In genomic region chr7:131507592-131508331, GRCh38 we compare ENCODE assay signal across 8 cellular contexts. TPM values are rescaled to one million over a fixed set of nuclear protein-coding genes. Genes with fewer than 3 reads are reported as not detected.
A peak's percentile ranks its signal among the peaks of the same experiment; 100 is the strongest.
DNase-seq lines count a peak whose midpoint lies in the region; ATAC-seq, FAIRE-seq and TF ChIP-seq lines count a peak whose summit lies in the region.

No MANE protein-coding gene starts in this region.

- H3K9me3 ChIP-seq in Loucy (ENCODE audit: insufficient read depth, low read depth, low read length) (no peaks in the 10 kb centered on the region), gastroesophageal sphincter (no peaks in the 10 kb centered on the region), ovary (no peaks in the 10 kb centered on the region), thyroid gland (no peaks in the 10 kb centered on the region)

- no peak overlapping the region for H3K9ac ChIP-seq in Loucy (ENCODE audit: low read depth, low read length, poor library complexity, severe bottlenecking)

- TF ChIP-seq EP300 in gastroesophageal sphincter (IDR thresholded peaks at IDR 0.05) (no peak), ovary (IDR thresholded peaks at IDR 0.05) (no peak)

- H3K79me2 ChIP-seq in Loucy (ENCODE audit: insufficient read depth, low read length) = no peaks in the 10 kb centered on the region

- H3K4me3 ChIP-seq in Loucy (ENCODE audit: low read length, poor library complexity, severe bottlenecking) (no peak overlapping the region), gastroesophageal sphincter (no peak overlapping the region), ovary (no peak overlapping the region), thyroid gland (replicated peaks in 1 of 3) (no peak overlapping the region)

- H3K4me1 ChIP-seq in Loucy (ENCODE audit: insufficient read depth, low read length, poor library complexity, severe bottlenecking) (peaks cover 5% of the 10 kb centered on the region), gastroesophageal sphincter (peaks cover 0 to 52% (median 15%) of the 10 kb centered on the region in 3 donors), ovary (ENCODE audit: insufficient read depth) (peaks cover 12% of the 10 kb centered on the region), thyroid gland (peaks cover 3 to 17% of the 10 kb centered on the region in 2 donors)

- H3K9me2 ChIP-seq in Loucy (replicated peaks; ENCODE audit: low read depth, low read length) = no peaks in the 10 kb centered on the region

- no peak for DNase-seq in D721Med (ENCODE audit: insufficient read length, low spot score)
- DNase-seq in SIG-M5 treated with dmso at 0.1 percent for 504 hours (lab: John Stamatoyannopoulos, UW; ENCODE audit: unreplicated experiment) = peak; percentile 65
- DNase-seq in activated effector memory CD4-positive, alpha-beta T cell treated with anti-CD3 and anti-CD28 coated beads, Interleukin-2, amount 50 U/mL, for 16 hours = peak; percentile 92
- DNase-seq in ovary = peak; percentile 82 to 93 (median 88)
- DNase-seq in thyroid gland = peak; percentile 82 to 87

- no peak for FAIRE-seq in D721Med (lab: Jason Lieb, UNC)

- intact Hi-C loops in ovary (cut with DNase I) (loop anchor here in 3 of 4 donors (2.0 to 10.0 kb wide), 4 partner anchors 145 to 433 kb away; no protein-coding TSS in a partner anchor), thyroid gland (cut with DNase I) (loop anchor here (2.0 kb wide), 1 partner anchor 147 kb away; no protein-coding TSS in a partner anchor)

- ATAC-seq in GM21529 (IDR thresholded peaks at IDR 0.05; ENCODE audit: unreplicated experiment) (peak; percentile 67), gastroesophageal sphincter (peak; percentile 69)

- 18 to 33% methylated on average over 2 to 6 of the region's 14 CpGs for WGBS in gastroesophageal sphincter (ENCODE audit: low coverage in 1 of 2), 2 donors
- 8 to 14% (median 8%) methylated on average over 14 of the region's 14 CpGs for WGBS in ovary, 3 donors
- 28 to 38% methylated on average over 9 to 10 of the region's 14 CpGs for WGBS in thyroid gland, 2 donors

- TF ChIP-seq POLR2A in gastroesophageal sphincter (IDR thresholded peaks at IDR 0.05) = no peak
- TF ChIP-seq POLR2A in ovary (IDR thresholded peaks at IDR 0.05) = no peak
- TF ChIP-seq POLR2A in thyroid gland (IDR thresholded peaks at IDR 0.05) = no peak

- no peaks in the 10 kb centered on the region for H4K20me1 ChIP-seq in Loucy (ENCODE audit: insufficient read depth, low read length, poor library complexity, severe bottlenecking)

- H3K27me3 ChIP-seq in Loucy (ENCODE audit: insufficient read depth, low read length, poor library complexity, severe bottlenecking) (no peaks in the 10 kb centered on the region), gastroesophageal sphincter (no peaks in the 10 kb centered on the region), ovary (no peaks in the 10 kb centered on the region), thyroid gland (no peaks in the 10 kb centered on the region)

- H3K36me3 ChIP-seq in Loucy (ENCODE audit: insufficient read depth, low read length) (no peaks in the 10 kb centered on the region), gastroesophageal sphincter (peaks cover 0 to 27% of the 10 kb centered on the region in 2 donors), ovary (no peaks in the 10 kb centered on the region), thyroid gland (peaks cover 0 to 4% of the 10 kb centered on the region in 2 donors)

- H3F3A ChIP-seq in Loucy (ENCODE audit: low read depth) = no peaks in the 10 kb centered on the region

- no peak overlapping the region for H3K4me2 ChIP-seq in Loucy (ENCODE audit: low read depth, low read length, poor library complexity, severe bottlenecking)

- H3K27ac ChIP-seq in gastroesophageal sphincter (no peak overlapping the region), ovary (no peak overlapping the region), thyroid gland (peak overlapping the region in 1 of 3 donors; percentile 45)

- TF ChIP-seq CTCF in D721Med (IDR thresholded peaks at IDR 0.05; ENCODE audit: insufficient read depth, missing control alignments) (peak; percentile 75), Loucy (conservative IDR thresholded peaks at IDR 0.05; ENCODE audit: low read length) (peak; percentile 83), gastroesophageal sphincter (IDR thresholded peaks at IDR 0.05) (peak; percentile 78 to 94 (median 90)), ovary (IDR thresholded peaks at IDR 0.05) (peak; percentile 86 to 93 (median 91)), thyroid gland (IDR thresholded peaks at IDR 0.05) (peak; percentile 77 to 95 (median 86))

- H2AFZ ChIP-seq in Loucy (ENCODE audit: low read length) = no peak overlapping the region

RNA-seq across cellular contexts. Expression of gene PODXL, which starts 48.7 kb away (rescaled TPM):
- 10 to 100 TPM; 13.2 to 40.2 (median 26.6) TPM for total RNA-seq in gastroesophageal sphincter
- total RNA-seq in ovary = 10 to 100 TPM; 15.9 to 85.1 (median 34.8) TPM
- polyA plus RNA-seq in ovary = 10 to 100 TPM; 13.2 to 56.5 TPM
- total RNA-seq in thyroid gland = 100 to 1,000 TPM in 1 of 4 donors, 10 to 100 TPM in 3; 47.7 to 125 (median 56.3) TPM
